In the genomic region with DNA sequence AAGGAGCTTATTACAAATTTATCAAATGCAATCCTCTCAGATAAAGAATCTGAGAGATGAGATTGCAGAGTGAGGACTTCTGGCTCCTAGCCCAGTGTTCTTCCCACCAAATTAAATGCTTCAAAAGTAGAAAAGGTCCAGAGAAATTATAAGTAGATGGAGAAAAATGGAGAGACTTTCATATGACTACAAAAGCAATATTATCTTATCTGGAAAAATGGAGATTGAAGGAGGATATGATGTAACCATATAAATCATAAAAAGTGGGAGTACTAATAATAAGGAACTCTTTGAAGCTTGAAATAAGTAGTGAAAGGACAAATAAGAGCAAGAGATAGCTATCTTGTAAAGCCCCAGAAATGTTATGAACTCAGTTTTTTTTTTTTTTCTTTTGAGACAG, we compare ENCODE assay signal across 13 cellular contexts. TPM values are rescaled to one million over a fixed set of nuclear protein-coding genes. Genes with fewer than 3 reads are reported as not detected.
DNase-seq lines count a peak whose midpoint lies in the region; ATAC-seq and TF ChIP-seq lines count a peak whose summit lies in the region.
"Had no signal": no experiment of that assay in that cellular context is flagged by ENCODE, and none has a peak within 500 bp of the region (broad histone marks: within the 10 kb centered on the region; RNA-seq: fewer than 3 reads in every experiment).

No MANE protein-coding gene starts in this region.

- no peaks in the 10 kb centered on the region for H3K36me3 ChIP-seq in hepatocyte (replicated peaks; ENCODE audit: insufficient read depth, low read depth)
- H3K36me3 ChIP-seq in tibial artery, result peaks cover 0 to 9% (median 6%) of the 10 kb centered on the region in 3 donors
- H3K36me3 ChIP-seq in psoas muscle (ENCODE audit: insufficient read depth in 1 of 2, low read depth in 1 of 2), result peaks cover 2 to 8% of the 10 kb centered on the region in 2 donors

- no peaks in the 10 kb centered on the region for H3K9me2 ChIP-seq in hepatocyte (replicated peaks; ENCODE audit: insufficient read depth)

- no peaks in the 10 kb centered on the region for H3K9me3 ChIP-seq in hepatocyte (ENCODE audit: low read depth)
- no peaks in the 10 kb centered on the region for H3K9me3 ChIP-seq in tibial artery
- H3K9me3 ChIP-seq in psoas muscle, result no peaks in the 10 kb centered on the region

- H3K27me3 Mint-ChIP-seq in activated naive CD4-positive, alpha-beta T cell treated with anti-CD3 and anti-CD28 coated beads, Interleukin-2, amount 50 U/mL, for 24 hours, result no peaks in the 10 kb centered on the region
- H3K27me3 Mint-ChIP-seq: stimulated activated naive CD8-positive, alpha-beta T cell treated with anti-CD3 and anti-CD28 coated beads, Interleukin-15, amount 100 ng/mL, for 72 hours had no signal

- peak overlapping the region; percentile 72 for H3K4me2 ChIP-seq in hepatocyte

- DNase-seq in activated naive CD4-positive, alpha-beta T cell (lab: John Stamatoyannopoulos, UW), result no peak
- no peak for DNase-seq in hepatocyte (ENCODE audit: low spot score)
- no peak for DNase-seq in tibial artery
- DNase-seq in DMS153 (lab: John Stamatoyannopoulos, UW), result no peak
- no peak for DNase-seq in NCI-H524 treated with DMSO at 0.1 percent for 48 hours (lab: John Stamatoyannopoulos, UW)
- no peak for DNase-seq in psoas muscle
- DNase-seq: C1 segment of cervical spinal cord; cortex of kidney; NCI-H1417 treated with DMSO at 0.1 percent for 48 hours; NCI-H526 treated with DMSO at 0.1 percent for 48 hours; stimulated activated naive CD8-positive, alpha-beta T cell treated with anti-CD3 and anti-CD28 coated beads, Interleukin-15, amount 100 ng/mL, for 72 hours had no signal

- H3K36me3 Mint-ChIP-seq in activated naive CD4-positive, alpha-beta T cell treated with anti-CD3 and anti-CD28 coated beads, Interleukin-2, amount 50 U/mL, for 24 hours, result peaks cover 14% of the 10 kb centered on the region

- H4K20me1 ChIP-seq in hepatocyte (ENCODE audit: insufficient read depth, poor library complexity, severe bottlenecking), result no peaks in the 10 kb centered on the region

- H3K4me1 ChIP-seq in hepatocyte (ENCODE audit: insufficient read depth), result peaks cover 31% of the 10 kb centered on the region
- peaks cover 0 to 53% (median 24%) of the 10 kb centered on the region in 4 donors for H3K4me1 ChIP-seq in tibial artery
- peaks cover 39% of the 10 kb centered on the region for H3K4me1 ChIP-seq in psoas muscle

- TF ChIP-seq CTCF in VCaP (conservative IDR thresholded peaks at IDR 0.05), result no peak
- no peak for TF ChIP-seq CTCF in hepatocyte (IDR thresholded peaks at IDR 0.05; ENCODE audit: poor library complexity)
- no peak for TF ChIP-seq CTCF in tibial artery (IDR thresholded peaks at IDR 0.05)
- TF ChIP-seq CTCF in psoas muscle (IDR thresholded peaks at IDR 0.05), result no peak

- no peak overlapping the region for H2AFZ ChIP-seq in hepatocyte

- peak overlapping the region; percentile 44 for H3K27ac Mint-ChIP-seq in activated naive CD4-positive, alpha-beta T cell treated with anti-CD3 and anti-CD28 coated beads, Interleukin-2, amount 50 U/mL, for 24 hours

- peaks cover 60% of the 10 kb centered on the region for H3K4me1 Mint-ChIP-seq in activated naive CD4-positive, alpha-beta T cell treated with anti-CD3 and anti-CD28 coated beads, Interleukin-2, amount 50 U/mL, for 24 hours

- peaks cover 75% of the 10 kb centered on the region for H3K79me2 ChIP-seq in hepatocyte

- no peak for ATAC-seq in psoas muscle
- ATAC-seq: stimulated activated naive CD8-positive, alpha-beta T cell treated with anti-CD3 and anti-CD28 coated beads, Interleukin-15, amount 100 ng/mL, for 72 hours had no signal

- peak overlapping the region; percentile 57 for H3K4me3 Mint-ChIP-seq in activated naive CD4-positive, alpha-beta T cell treated with anti-CD3 and anti-CD28 coated beads, Interleukin-2, amount 50 U/mL, for 24 hours

- H3K27me3 ChIP-seq in hepatocyte (no peaks in the 10 kb centered on the region), tibial artery (no peaks in the 10 kb centered on the region), psoas muscle (ENCODE audit: insufficient read depth in 3 of 3, low read length in 2 of 3) (no peaks in the 10 kb centered on the region)

- H3K9me3 Mint-ChIP-seq in activated naive CD4-positive, alpha-beta T cell treated with anti-CD3 and anti-CD28 coated beads, Interleukin-2, amount 50 U/mL, for 24 hours, result no peaks in the 10 kb centered on the region

- peak overlapping the region; percentile 96 for H3K27ac ChIP-seq in VCaP
- H3K27ac ChIP-seq in hepatocyte, result peak overlapping the region; percentile 34
- peak overlapping the region; percentile 3 to 97 for H3K27ac ChIP-seq in tibial artery
- no peak overlapping the region for H3K27ac ChIP-seq in psoas muscle

- intact Hi-C loops in tibial artery (cut with DNase I; ENCODE audit: low total_unique reads), result no loop called here
- intact Hi-C loops in psoas muscle (cut with DNase I), result loop anchor here (10.0 kb wide), 2 partner anchors 149 to 239 kb away; partner anchors contain the start of gene SRSF3 (in 1 of the 2)

- H3K4me3 ChIP-seq in hepatocyte, result no peak overlapping the region
- H3K4me3 ChIP-seq in tibial artery, result no peak overlapping the region
- no peak overlapping the region for H3K4me3 ChIP-seq in psoas muscle

RNA-seq across cellular contexts. Expression of gene KCTD20, which starts 2.9 kb away (rescaled TPM):
- total RNA-seq in hepatocyte (54.3 and 56.3 TPM in 2 replicates), psoas muscle (10 to 100 TPM; 20.5 to 30.4 (median 22.3) TPM)
- polyA plus RNA-seq in hepatocyte (21.4 and 27.4 TPM in 2 replicates), psoas muscle (10 to 100 TPM; 11.6 to 44.4 (median 40.0) TPM)

RNA-seq across cellular contexts. Expression of gene PXT1, which starts 3.0 kb away (rescaled TPM):
- total RNA-seq in hepatocyte, result not detected in 2 replicates
- polyA plus RNA-seq in hepatocyte, result not detected in 2 replicates
- total RNA-seq in psoas muscle, result under 1 TPM in 3 of 4 donors, not detected in 1; 0.10 to 0.34 (median 0.17) TPM
- under 1 TPM; 0.03 to 0.31 (median 0.12) TPM for polyA plus RNA-seq in psoas muscle

RNA-seq across cellular contexts. Expression of gene ETV7, which starts 58.2 kb away (rescaled TPM):
- total RNA-seq in hepatocyte (0.88 and 1.2 TPM in 2 replicates), psoas muscle (not detected)
- polyA plus RNA-seq in hepatocyte (0.60 and 1.2 TPM in 2 replicates), psoas muscle (under 1 TPM in 2 of 3 donors, not detected in 1; 0.06 to 0.09 TPM)
